21 cellular contexts compared by ENCODE assay signal in genomic region chr2:192887296-192887695, GRCh38.
"Had no signal": no experiment of that assay in that cellular context is flagged by ENCODE, and none has a peak within 500 bp of the region (broad histone marks: within the 10 kb centered on the region; RNA-seq: fewer than 3 reads in every experiment).

No MANE protein-coding gene starts in this region.

- FAIRE-seq: frontal cortex had no signal

- H3K4me1 Mint-ChIP-seq: activated CD4-positive, alpha-beta memory T cell treated with anti-CD3 and anti-CD28 coated beads, Interleukin-2, amount 10 ng/mL, durations not matched to agents 7 days and 5 days; activated CD4-positive, alpha-beta T cell treated with anti-CD3 and anti-CD28 coated beads, Interleukin-2, amount 10 ng/mL, durations not matched to agents 24 days and 14 days; activated naive CD4-positive, alpha-beta T cell treated with anti-CD3 and anti-CD28 coated beads, Interleukin-2, amount 10 ng/mL, durations not matched to agents 7 days and 5 days; memory B cell had no signal

- H3K4me1 ChIP-seq: esophagus muscularis mucosa, prostate gland, upper lobe of left lung had no signal

- H3K27ac Mint-ChIP-seq: activated CD4-positive, alpha-beta memory T cell treated with anti-CD3 and anti-CD28 coated beads, Interleukin-2, amount 10 ng/mL, durations not matched to agents 7 days and 5 days; activated CD4-positive, alpha-beta T cell treated with anti-CD3 and anti-CD28 coated beads, Interleukin-2, amount 10 ng/mL, durations not matched to agents 24 days and 14 days; activated naive CD4-positive, alpha-beta T cell treated with anti-CD3 and anti-CD28 coated beads, Interleukin-2, amount 10 ng/mL, durations not matched to agents 7 days and 5 days; dendritic cell treated with granulocyte-macrophage colony-stimulating factor and Interleukin-4, amounts not matched to agents 40 ng/mL and 50 ng/mL, for 4 days; memory B cell; natural killer cell treated with Interleukin-12 subunit alpha and Interleukin-12 subunit beta and Interleukin-15 and Interleukin-18, amount 100 ng/mL, for 72 hours had no signal

- H3K27ac ChIP-seq: esophagus muscularis mucosa, hepatocyte, neutrophil, ovary, prostate gland, thoracic aorta, upper lobe of left lung, VCaP had no signal

- H3K27me3 Mint-ChIP-seq: activated CD4-positive, alpha-beta memory T cell treated with anti-CD3 and anti-CD28 coated beads, Interleukin-2, amount 10 ng/mL, durations not matched to agents 7 days and 5 days; activated CD4-positive, alpha-beta T cell treated with anti-CD3 and anti-CD28 coated beads, Interleukin-2, amount 10 ng/mL, durations not matched to agents 24 days and 14 days; activated naive CD4-positive, alpha-beta T cell treated with anti-CD3 and anti-CD28 coated beads, Interleukin-2, amount 10 ng/mL, durations not matched to agents 7 days and 5 days; dendritic cell treated with granulocyte-macrophage colony-stimulating factor and Interleukin-4, amounts not matched to agents 40 ng/mL and 50 ng/mL, for 4 days; memory B cell; natural killer cell treated with Interleukin-12 subunit alpha and Interleukin-12 subunit beta and Interleukin-15 and Interleukin-18, amount 100 ng/mL, for 72 hours had no signal

- H3K9me3 ChIP-seq: esophagus muscularis mucosa, ovary, prostate gland, thoracic aorta, upper lobe of left lung had no signal

- H3K27me3 ChIP-seq: esophagus muscularis mucosa, hepatocyte, neutrophil, ovary, upper lobe of left lung had no signal

- H3K4me2 ChIP-seq: hepatocyte had no signal

- DNase-seq: activated CD4-positive, alpha-beta memory T cell treated with anti-CD3 and anti-CD28 coated beads, Interleukin-2, amount 10 ng/mL, durations not matched to agents 7 days and 5 days; activated CD4-positive, alpha-beta T cell treated with anti-CD3 and anti-CD28 coated beads, Interleukin-2, amount 10 ng/mL, durations not matched to agents 24 days and 14 days; activated effector memory CD4-positive, alpha-beta T cell treated with anti-CD3 and anti-CD28 coated beads, Interleukin-2, amount 50 U/mL, for 16 hours; activated naive CD4-positive, alpha-beta T cell treated with anti-CD3 and anti-CD28 coated beads, Interleukin-2, amount 10 ng/mL, durations not matched to agents 7 days and 5 days; effector memory CD4-positive, alpha-beta T cell; glutamatergic neuron; ovary; right cardiac atrium; stimulated activated CD4-positive, alpha-beta T cell treated with anti-CD3 and anti-CD28 coated beads, Interleukin-4, amount 100 ng/mL, for 24 hours; stimulated activated naive CD4-positive, alpha-beta T cell treated with Interleukin-2 at 50 U/mL for 16 hours; upper lobe of left lung had no signal

- H3K36me3 ChIP-seq: esophagus muscularis mucosa, neutrophil, ovary, prostate gland, thoracic aorta, upper lobe of left lung had no signal

- H3K36me3 Mint-ChIP-seq: activated naive CD4-positive, alpha-beta T cell treated with anti-CD3 and anti-CD28 coated beads, Interleukin-2, amount 10 ng/mL, durations not matched to agents 7 days and 5 days; memory B cell; natural killer cell treated with Interleukin-12 subunit alpha and Interleukin-12 subunit beta and Interleukin-15 and Interleukin-18, amount 100 ng/mL, for 72 hours had no signal

- H3K4me3 Mint-ChIP-seq: activated CD4-positive, alpha-beta memory T cell treated with anti-CD3 and anti-CD28 coated beads, Interleukin-2, amount 10 ng/mL, durations not matched to agents 7 days and 5 days; activated CD4-positive, alpha-beta T cell treated with anti-CD3 and anti-CD28 coated beads, Interleukin-2, amount 10 ng/mL, durations not matched to agents 24 days and 14 days; activated naive CD4-positive, alpha-beta T cell treated with anti-CD3 and anti-CD28 coated beads, Interleukin-2, amount 10 ng/mL, durations not matched to agents 7 days and 5 days; dendritic cell treated with granulocyte-macrophage colony-stimulating factor and Interleukin-4, amounts not matched to agents 40 ng/mL and 50 ng/mL, for 4 days; memory B cell; natural killer cell treated with Interleukin-12 subunit alpha and Interleukin-12 subunit beta and Interleukin-15 and Interleukin-18, amount 100 ng/mL, for 72 hours had no signal

- H2AFZ ChIP-seq: hepatocyte had no signal

- H3K9me3 Mint-ChIP-seq: activated CD4-positive, alpha-beta T cell treated with anti-CD3 and anti-CD28 coated beads, Interleukin-2, amount 10 ng/mL, durations not matched to agents 24 days and 14 days; activated naive CD4-positive, alpha-beta T cell treated with anti-CD3 and anti-CD28 coated beads, Interleukin-2, amount 10 ng/mL, durations not matched to agents 7 days and 5 days; memory B cell had no signal

- H3K4me3 ChIP-seq: esophagus muscularis mucosa, hepatocyte, ovary, prostate gland, thoracic aorta, upper lobe of left lung had no signal

- H3K79me2 ChIP-seq: hepatocyte had no signal
